ENCODE assay signal across 9 cellular contexts in genomic region chr6:118890997-118891790, GRCh38. TPM values are rescaled to one million over a fixed set of nuclear protein-coding genes. Genes with fewer than 3 reads are reported as not detected.
A peak's percentile ranks its signal among the peaks of the same experiment; 100 is the strongest.
DNase-seq lines count a peak whose midpoint lies in the region; ATAC-seq and TF ChIP-seq lines count a peak whose summit lies in the region.
"Had no signal": no experiment of that assay in that cellular context is flagged by ENCODE, and none has a peak within 500 bp of the region (broad histone marks: within the 10 kb centered on the region; RNA-seq: fewer than 3 reads in every experiment).

No MANE protein-coding gene starts in this region.

- H3K4me3 ChIP-seq in NB4 (ENCODE audit: low read depth, low read length): no peak overlapping the region
- H3K4me3 ChIP-seq in effector memory CD4-positive, alpha-beta T cell (ENCODE audit: insufficient read depth, low read depth, low read length, poor library complexity, severe bottlenecking): peak overlapping the region; percentile 94

- H3K4me1 ChIP-seq in effector memory CD4-positive, alpha-beta T cell (ENCODE audit: control insufficient read depth, insufficient read depth, low read length, poor library complexity, severe bottlenecking): peaks cover 42% of the 10 kb centered on the region

- H3K9me3 ChIP-seq in effector memory CD4-positive, alpha-beta T cell (ENCODE audit: control insufficient read depth, low read length): no peaks in the 10 kb centered on the region

- no peaks in the 10 kb centered on the region for H3K36me3 ChIP-seq in effector memory CD4-positive, alpha-beta T cell (ENCODE audit: control insufficient read depth, insufficient read depth, low read length)

- no peaks in the 10 kb centered on the region for H3K9me3 Mint-ChIP-seq in CD14-positive monocyte

- peak overlapping the region; percentile 94 for H3K27ac ChIP-seq in effector memory CD4-positive, alpha-beta T cell (ENCODE audit: insufficient read depth, low read length, poor library complexity, severe bottlenecking)
- H3K27ac ChIP-seq: epithelial cell of prostate had no signal

- peaks cover 8 to 10% of the 10 kb centered on the region in 2 donors for H3K36me3 Mint-ChIP-seq in CD14-positive monocyte

- DNase-seq in CD14-positive monocyte (ENCODE audit: low spot score) (no peak), NB4 (ENCODE audit: low read depth) (peak; percentile 39), left cardiac atrium (no peak), posterior cingulate gyrus (no peak), NCI-H446 (lab: John Stamatoyannopoulos, UW) (no peak)
- DNase-seq in effector memory CD4-positive, alpha-beta T cell: no peak

- intact Hi-C loops in CD14-positive monocyte (cut with micrococcal nuclease): loop anchor here (5.0 to 10.0 kb wide), 4 partner anchors 41 to 239 kb away; partner anchors contain the start of gene CEP85L (in 1 of the 2)
- intact Hi-C loops in left cardiac atrium (cut with DNase I): no loop called here
- intact Hi-C loops in posterior cingulate gyrus (cut with DNase I): no loop called here

- H3K27me3 ChIP-seq in effector memory CD4-positive, alpha-beta T cell (replicated peaks; ENCODE audit: control insufficient read depth, insufficient read depth, low read length, poor library complexity, severe bottlenecking): no peaks in the 10 kb centered on the region

- TF ChIP-seq CTCF in CD14-positive monocyte (IDR thresholded peaks at IDR 0.05) (no peak), NB4 (IDR thresholded peaks at IDR 0.05; ENCODE audit: low read depth, low read length) (no peak)

- no peak for TF ChIP-seq POLR2A in NB4 (IDR thresholded peaks at IDR 0.05; ENCODE audit: extremely low read depth, insufficient read length)

- ATAC-seq in GM19468 (IDR thresholded peaks at IDR 0.05; ENCODE audit: extremely low read depth, unreplicated experiment) (peak; percentile 19), left cardiac atrium (no peak), GM19452 (IDR thresholded peaks at IDR 0.05; ENCODE audit: unreplicated experiment) (no peak)

- peaks cover 36% of the 10 kb centered on the region for H3K4me1 Mint-ChIP-seq in CD14-positive monocyte

- H3K27ac Mint-ChIP-seq in CD14-positive monocyte: peak overlapping the region; percentile 1 to 81 (median 46)

- peak overlapping the region; percentile 2 to 57 for H3K4me3 Mint-ChIP-seq in CD14-positive monocyte

- H3K27me3 Mint-ChIP-seq in CD14-positive monocyte (ENCODE audit: low read depth in 3 of 3): no peaks in the 10 kb centered on the region

RNA-seq across cellular contexts. Expression of gene ASF1A, which starts 2.8 kb away (rescaled TPM):
- polyA plus RNA-seq in CD14-positive monocyte: 10 to 100 TPM; 10.5 to 14.4 TPM
- 10 to 100 TPM; 17.1 to 19.2 TPM for total RNA-seq in left cardiac atrium

RNA-seq across cellular contexts. Expression of gene MCM9, which starts 43.8 kb away (rescaled TPM):
- polyA plus RNA-seq in CD14-positive monocyte: 10 to 100 TPM in 1 of 2 donors, 1 to 10 TPM in 1; 9.8 to 11.9 TPM
- total RNA-seq in left cardiac atrium: 1 to 10 TPM; 6.3 to 8.6 TPM

Comparison
In these comparisons a context has a peak if more than half of its experiments do, and no peak if none do; other contexts are left out.
1. intact Hi-C loops: an anchor here in CD14-positive monocyte (5.0 to 10.0 kb wide); none called in left cardiac atrium and posterior cingulate gyrus.